Comparison of ENCODE assay signal across 20 cellular contexts in the genomic region with DNA sequence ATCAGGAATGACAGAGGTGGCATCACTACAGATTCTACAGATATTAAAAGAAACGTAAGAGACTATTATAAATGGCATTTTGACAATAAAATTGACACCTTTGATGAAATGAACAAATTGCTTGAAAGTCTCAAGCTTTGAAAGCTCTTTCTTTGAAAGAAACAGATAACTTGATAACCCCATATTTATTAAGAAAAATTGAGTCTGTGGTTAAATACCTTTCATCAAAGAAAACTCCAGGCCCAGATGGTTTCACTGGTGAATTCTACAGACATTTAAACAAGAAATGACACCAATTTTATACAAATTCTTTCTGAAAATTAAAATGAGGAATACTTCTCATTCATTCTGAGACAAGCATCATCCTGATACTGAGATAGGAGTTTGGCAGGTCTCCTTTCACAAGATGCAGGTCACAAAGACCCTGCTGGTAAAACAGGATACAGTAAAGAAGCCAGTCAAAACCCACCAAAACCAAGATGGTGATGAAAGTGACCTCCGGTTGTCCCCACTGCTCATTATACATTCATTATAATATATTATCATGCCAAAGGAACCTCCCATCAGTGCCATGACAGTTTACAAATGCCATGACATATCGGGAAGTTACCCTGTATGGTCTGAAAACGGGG.
"Had no signal": no experiment of that assay in that cellular context is flagged by ENCODE, and none has a peak within 500 bp of the region (broad histone marks: within the 10 kb centered on the region; RNA-seq: fewer than 3 reads in every experiment).

No MANE protein-coding gene starts in this region.

- ATAC-seq: left colon; left ventricle myocardium superior; lower lobe of right lung; naive thymus-derived CD8-positive, alpha-beta T cell; pancreas; right lobe of liver had no signal

- H3K36me3 ChIP-seq: lower lobe of right lung, neutrophil, pancreas, right lobe of liver had no signal

- H3K4me1 ChIP-seq: lower lobe of right lung, pancreas, right lobe of liver, testis had no signal

- H3K9me3 ChIP-seq: lower lobe of right lung, neutrophil, pancreas, right lobe of liver, testis had no signal

- H3K4me3 ChIP-seq: dorsolateral prefrontal cortex, lower lobe of right lung, pancreas, right lobe of liver, testis, tibial artery had no signal

- DNase-seq: dorsolateral prefrontal cortex; effector CD4-positive, alpha-beta T cell; hypothalamus; immature natural killer cell; islet precursor cell; kidney glomerular epithelial cell; left colon; left ventricle myocardium superior; lower lobe of right lung; naive thymus-derived CD8-positive, alpha-beta T cell; pancreas; right lobe of liver; small intestine; stimulated activated CD4-positive, alpha-beta T cell treated with anti-CD3 and anti-CD28 coated beads, Interleukin-15, amount 100 ng/mL, for 24 hours; stimulated activated CD4-positive, alpha-beta T cell treated with anti-CD3 and anti-CD28 coated beads, Interleukin-2, amount 100 ng/mL, for 48 hours; stimulated activated naive CD4-positive, alpha-beta T cell; substantia nigra; testis; tibial artery had no signal

- H3K27ac ChIP-seq: dorsolateral prefrontal cortex, lower lobe of right lung, neutrophil, pancreas, right lobe of liver, testis, tibial artery had no signal

- H3K27me3 ChIP-seq: dorsolateral prefrontal cortex, neutrophil, pancreas, right lobe of liver, testis, tibial artery had no signal
